8 cellular contexts compared by ENCODE assay signal in the genomic region with DNA sequence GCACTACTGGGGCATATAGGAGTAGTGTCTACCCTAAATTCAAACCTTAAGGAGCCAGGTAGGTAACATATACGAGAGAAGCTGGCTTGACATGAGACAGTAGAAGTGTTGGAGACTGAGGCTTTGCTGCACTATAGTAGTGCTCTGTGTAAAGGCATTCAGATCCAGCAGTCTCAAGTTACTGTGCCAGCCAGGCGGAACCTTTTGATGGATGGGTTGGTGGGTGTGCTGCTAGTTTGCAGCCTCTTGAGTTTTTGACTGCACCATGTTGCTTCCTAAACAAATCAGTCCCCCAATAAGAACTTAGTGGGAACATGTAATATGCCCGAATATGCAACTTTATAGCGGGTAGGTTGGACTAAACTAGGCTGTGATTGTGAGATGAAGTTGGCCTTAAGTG. TPM values are rescaled to one million over a fixed set of nuclear protein-coding genes. Genes with fewer than 3 reads are reported as not detected.
DNase-seq lines count a peak whose midpoint lies in the region; ATAC-seq and TF ChIP-seq lines count a peak whose summit lies in the region.

No MANE protein-coding gene starts in this region.

- intact Hi-C loops in ovary (cut with DNase I) = loop anchor here in 1 of 4 donors (10.0 kb wide), 1 partner anchor 133 kb away; no protein-coding TSS in a partner anchor

- no peaks in the 10 kb centered on the region for H3F3A ChIP-seq in DOHH2 (ENCODE audit: control insufficient read depth, insufficient read depth)

- no peak for ATAC-seq in GM18519 (IDR thresholded peaks at IDR 0.05; ENCODE audit: low FRiP score, unreplicated experiment)
- no peak for ATAC-seq in HG03045 (IDR thresholded peaks at IDR 0.05; ENCODE audit: unreplicated experiment)

- H3K4me2 ChIP-seq in DOHH2 (ENCODE audit: low read length) (peak overlapping the region; percentile 94), OCI-LY3 (ENCODE audit: low read length) (peak overlapping the region; percentile 94)

- no peak overlapping the region for H2AFZ ChIP-seq in OCI-LY3 (ENCODE audit: low read depth, low read length)

- WGBS in ovary, 3 donors = 68 to 72% (median 71%) methylated on average over 4 of the region's 4 CpGs

- H3K9me2 ChIP-seq in DOHH2 (replicated peaks; ENCODE audit: control insufficient read depth, low read length) = no peaks in the 10 kb centered on the region

- H3K4me1 ChIP-seq in DOHH2 (ENCODE audit: control insufficient read depth, low read length) = peaks cover 38% of the 10 kb centered on the region
- H3K4me1 ChIP-seq in OCI-LY3 (ENCODE audit: low read length) = peaks cover 26% of the 10 kb centered on the region
- H3K4me1 ChIP-seq in endocrine pancreas (ENCODE audit: control insufficient read depth, insufficient read depth, low read length) = peaks cover 12% of the 10 kb centered on the region
- H3K4me1 ChIP-seq in ovary (ENCODE audit: insufficient read depth) = peaks cover 16% of the 10 kb centered on the region

- H3K4me3 ChIP-seq in DOHH2 (ENCODE audit: low read length) (peak overlapping the region; percentile 84), OCI-LY3 (ENCODE audit: low read length) (peak overlapping the region; percentile 79), endocrine pancreas (ENCODE audit: control insufficient read depth, insufficient read depth, low read length) (peak overlapping the region; percentile 89), ovary (peak overlapping the region; percentile 79)

- DNase-seq in ovary (no peak), epidermal melanocyte (ENCODE audit: insufficient read length, low spot score) (no peak)
- no peak for DNase-seq in stimulated activated CD4-positive, alpha-beta T cell treated with anti-CD3 and anti-CD28 coated beads, Interleukin-12 subunit alpha, Interleukin-12 subunit beta, amount 100 ng/mL, for 4 hours

- TF ChIP-seq CTCF in DOHH2 (IDR thresholded peaks at IDR 0.05; ENCODE audit: low read depth, low read length, poor library complexity, severe bottlenecking) (no peak), OCI-LY3 (IDR thresholded peaks at IDR 0.05; ENCODE audit: low read depth, low read length) (no peak), ovary (IDR thresholded peaks at IDR 0.05) (no peak)

- H3K36me3 ChIP-seq in DOHH2 (ENCODE audit: control insufficient read depth, low read length) (peaks cover 53% of the 10 kb centered on the region), OCI-LY3 (replicated peaks; ENCODE audit: low read depth, low read length) (peaks cover 21% of the 10 kb centered on the region), endocrine pancreas (ENCODE audit: control insufficient read depth, insufficient read depth, low read length) (no peaks in the 10 kb centered on the region), ovary (no peaks in the 10 kb centered on the region)

- no peak overlapping the region for H3K27ac ChIP-seq in DOHH2 (ENCODE audit: low read depth, low read length)
- no peak overlapping the region for H3K27ac ChIP-seq in OCI-LY3 (ENCODE audit: low read length)
- no peak overlapping the region for H3K27ac ChIP-seq in ovary

- peaks cover 64% of the 10 kb centered on the region for H3K79me2 ChIP-seq in DOHH2 (ENCODE audit: control insufficient read depth, low read length)
- peaks cover 66% of the 10 kb centered on the region for H3K79me2 ChIP-seq in OCI-LY3 (ENCODE audit: low read length)

- no peaks in the 10 kb centered on the region for H3K27me3 ChIP-seq in DOHH2 (ENCODE audit: control insufficient read depth, low read length)
- H3K27me3 ChIP-seq in OCI-LY3 (ENCODE audit: low read depth, low read length) = no peaks in the 10 kb centered on the region
- H3K27me3 ChIP-seq in endocrine pancreas (ENCODE audit: control insufficient read depth, insufficient read depth, low read length) = no peaks in the 10 kb centered on the region
- H3K27me3 ChIP-seq in ovary = no peaks in the 10 kb centered on the region

- H4K20me1 ChIP-seq in DOHH2 (ENCODE audit: control insufficient read depth, insufficient read depth, low read depth, low read length) (peaks cover 23% of the 10 kb centered on the region; the same call in 1 of the 2 replicates), OCI-LY3 (ENCODE audit: insufficient read depth, low read length) (peaks cover 48% of the 10 kb centered on the region)

- TF ChIP-seq EP300 in ovary (IDR thresholded peaks at IDR 0.05) = no peak

- H3K9ac ChIP-seq in OCI-LY3 (ENCODE audit: low read length) (peak overlapping the region; percentile 91), endocrine pancreas (ENCODE audit: control insufficient read depth, insufficient read depth, low read length) (peak overlapping the region; percentile 63)

- H3K9me3 ChIP-seq in DOHH2 (ENCODE audit: control insufficient read depth, insufficient read depth, low read length) (no peaks in the 10 kb centered on the region), OCI-LY3 (ENCODE audit: insufficient read depth, low read length) (no peaks in the 10 kb centered on the region), endocrine pancreas (ENCODE audit: control insufficient read depth, low read length) (no peaks in the 10 kb centered on the region), ovary (no peaks in the 10 kb centered on the region)

- TF ChIP-seq POLR2A in ovary (IDR thresholded peaks at IDR 0.05) = no peak

RNA-seq across cellular contexts. Expression of a gene that starts 1.5 kb away (rescaled TPM):
- 100 to 1,000 TPM; 170 to 223 (median 202) TPM for total RNA-seq in ovary
- 100 to 1,000 TPM; 242 to 243 TPM for polyA plus RNA-seq in ovary

RNA-seq across cellular contexts. Expression of a gene that starts 23.0 kb away (rescaled TPM):
- under 1 TPM in 3 of 7 donors, not detected in 4; 0.15 to 0.28 (median 0.27) TPM for total RNA-seq in ovary
- polyA plus RNA-seq in ovary = under 1 TPM in 1 of 2 donors, not detected in 1; 0.33 TPM

RNA-seq across cellular contexts. Expression of a gene that starts 55.7 kb away (rescaled TPM):
- 10 to 100 TPM in 6 of 7 donors, 1 to 10 TPM in 1; 8.3 to 30.9 (median 16.0) TPM for total RNA-seq in ovary
- polyA plus RNA-seq in ovary = 10 to 100 TPM; 13.6 to 34.6 TPM
